In the genomic region with DNA sequence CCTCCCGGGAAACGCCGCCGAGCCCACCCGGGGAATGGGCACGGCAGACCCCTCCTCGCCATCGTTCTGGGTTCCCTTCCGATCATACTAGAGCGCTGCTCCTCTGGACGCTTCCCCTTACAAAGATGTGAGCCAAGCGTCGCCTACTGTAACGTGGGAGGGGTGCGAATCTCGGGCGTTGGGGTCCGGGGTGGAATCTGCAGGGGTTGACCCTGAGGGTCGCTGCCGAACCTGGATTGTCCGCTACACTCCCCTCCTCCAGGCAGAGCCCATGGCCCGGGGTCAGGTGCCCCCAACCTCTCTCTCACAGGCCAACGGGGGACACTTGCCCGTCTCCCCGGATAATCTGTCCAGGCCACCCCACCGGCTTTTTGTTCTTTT, we compare ENCODE assay signal across 9 cellular contexts. TPM values are rescaled to one million over a fixed set of nuclear protein-coding genes. Genes with fewer than 3 reads are reported as not detected.
DNase-seq lines count a peak whose midpoint lies in the region; ATAC-seq, FAIRE-seq and TF ChIP-seq lines count a peak whose summit lies in the region.
"Had no signal": no experiment of that assay in that cellular context is flagged by ENCODE, and none has a peak within 500 bp of the region (broad histone marks: within the 10 kb centered on the region; RNA-seq: fewer than 3 reads in every experiment).

No MANE protein-coding gene starts in this region.

- dilution Hi-C loops in keratinocyte (cut with MboI; ENCODE audit: extremely low pct_ligation_motif_present, low sequenced_read_pairs) = no loop called here

- peaks cover 6% of the 10 kb centered on the region for H3K36me3 Mint-ChIP-seq in activated naive CD8-positive, alpha-beta T cell treated with anti-CD3 and anti-CD28 coated beads, Interleukin-2, amount 10 ng/mL, durations not matched to agents 7 days and 5 days
- no peaks in the 10 kb centered on the region for H3K36me3 Mint-ChIP-seq in stimulated activated memory B cell treated with anti-CD40 and anti-IgM and Interleukin-4, amounts not matched to agents 10 μg/mL and 1 μg/mL and 100 μg/mL, for 72 hours

- peaks cover 26% of the 10 kb centered on the region for H3K4me1 Mint-ChIP-seq in activated naive CD8-positive, alpha-beta T cell treated with anti-CD3 and anti-CD28 coated beads, Interleukin-2, amount 10 ng/mL, durations not matched to agents 7 days and 5 days
- peaks cover 45% of the 10 kb centered on the region for H3K4me1 Mint-ChIP-seq in stimulated activated memory B cell treated with anti-CD40 and anti-IgM and Interleukin-4, amounts not matched to agents 10 μg/mL and 1 μg/mL and 100 μg/mL, for 72 hours

- H3K36me3 ChIP-seq in keratinocyte (ENCODE audit: control insufficient read depth in 2 of 2, extremely low read depth in 1 of 2, insufficient read depth in 2 of 2, low read length in 2 of 2) = no peaks in the 10 kb centered on the region

- peak overlapping the region; percentile 62 for H3K4me2 ChIP-seq in keratinocyte (ENCODE audit: control insufficient read depth, extremely low read depth, insufficient read depth, low read depth, low read length)

- peaks cover 12% of the 10 kb centered on the region for H3K79me2 ChIP-seq in keratinocyte (ENCODE audit: control insufficient read depth, insufficient read depth, low read length)

- TF ChIP-seq CTCF in keratinocyte (optimal IDR thresholded peaks at IDR 0.05 in 1 of 3, IDR thresholded peaks at IDR 0.05 in 1 of 3, conservative IDR thresholded peaks at IDR 0.05 in 1 of 3; ENCODE audit: extremely low read depth in 1 of 3, insufficient read depth in 2 of 3, low read length in 3 of 3) (no peak), foreskin fibroblast (IDR thresholded peaks at IDR 0.05; ENCODE audit: low read depth, low read length) (no peak)

- no peaks in the 10 kb centered on the region for H3K9me1 ChIP-seq in keratinocyte (ENCODE audit: control insufficient read depth, extremely low read depth, insufficient read depth, low read length)

- POLR2A ChIA-PET in activated naive CD8-positive, alpha-beta T cell treated with anti-CD3 and anti-CD28 coated beads, Interleukin-2, amount 10 ng/mL, durations not matched to agents 7 days and 5 days (lab: Charles Lee) = no interaction called here

- H3K4me3 ChIP-seq in keratinocyte (ENCODE audit: control insufficient read depth in 2 of 3, extremely low read depth in 1 of 3, insufficient read depth in 2 of 3, low read depth in 1 of 3, low read length in 3 of 3) = peak overlapping the region in 2 of 3 experiments; percentile 48 to 55
- H3K4me3 ChIP-seq in foreskin fibroblast (ENCODE audit: low read depth in 1 of 2, low read length in 2 of 2) = peak overlapping the region in 1 of 2 donors; percentile 42

- DNase-seq in DMS53 (lab: John Stamatoyannopoulos, UW) (peak; percentile 43), DMS53 treated with DMSO at 0.1 percent for 48 hours (lab: John Stamatoyannopoulos, UW; ENCODE audit: unreplicated experiment) (no peak), keratinocyte (ENCODE audit: low read depth, low spot score) (no peak), foreskin fibroblast (no peak)
- no peak for DNase-seq in activated naive CD8-positive, alpha-beta T cell treated with anti-CD3 and anti-CD28 coated beads, Interleukin-2, amount 10 ng/mL, durations not matched to agents 7 days and 5 days
- no peak for DNase-seq in stimulated activated CD4-positive, alpha-beta T cell treated with anti-CD3 and anti-CD28 coated beads, Interleukin-4, amount 100 ng/mL, for 24 hours
- DNase-seq: 8988T had no signal

- no peaks in the 10 kb centered on the region for H3K27me3 Mint-ChIP-seq in activated naive CD8-positive, alpha-beta T cell treated with anti-CD3 and anti-CD28 coated beads, Interleukin-2, amount 10 ng/mL, durations not matched to agents 7 days and 5 days
- no peaks in the 10 kb centered on the region for H3K27me3 Mint-ChIP-seq in stimulated activated memory B cell treated with anti-CD40 and anti-IgM and Interleukin-4, amounts not matched to agents 10 μg/mL and 1 μg/mL and 100 μg/mL, for 72 hours

- no peaks in the 10 kb centered on the region for H4K20me1 ChIP-seq in keratinocyte (ENCODE audit: control insufficient read depth, extremely low read depth, insufficient read depth, low read length)

- peaks cover 33% of the 10 kb centered on the region for H3K4me1 ChIP-seq in keratinocyte (ENCODE audit: control insufficient read depth, extremely low read depth, insufficient read depth, low read length)

- peak overlapping the region; percentile 73 for H3K4me3 Mint-ChIP-seq in activated naive CD8-positive, alpha-beta T cell treated with anti-CD3 and anti-CD28 coated beads, Interleukin-2, amount 10 ng/mL, durations not matched to agents 7 days and 5 days
- peak overlapping the region; percentile 66 for H3K4me3 Mint-ChIP-seq in stimulated activated memory B cell treated with anti-CD40 and anti-IgM and Interleukin-4, amounts not matched to agents 10 μg/mL and 1 μg/mL and 100 μg/mL, for 72 hours

- no peak overlapping the region for H3K27ac ChIP-seq in keratinocyte (ENCODE audit: control insufficient read depth, insufficient read depth, low read length)

- peak overlapping the region; percentile 20 for H3K27ac Mint-ChIP-seq in activated naive CD8-positive, alpha-beta T cell treated with anti-CD3 and anti-CD28 coated beads, Interleukin-2, amount 10 ng/mL, durations not matched to agents 7 days and 5 days
- no peak overlapping the region for H3K27ac Mint-ChIP-seq in stimulated activated memory B cell treated with anti-CD40 and anti-IgM and Interleukin-4, amounts not matched to agents 10 μg/mL and 1 μg/mL and 100 μg/mL, for 72 hours

- peak overlapping the region; percentile 58 for H3K9ac ChIP-seq in keratinocyte (ENCODE audit: control insufficient read depth, extremely low read depth, insufficient read depth, low read length)

- no peaks in the 10 kb centered on the region for H3K9me3 ChIP-seq in keratinocyte (ENCODE audit: control insufficient read depth, low read depth, low read length)

- H3K27me3 ChIP-seq in keratinocyte (ENCODE audit: control insufficient read depth, extremely low read depth, insufficient read depth, low read length) = peaks cover 8% of the 10 kb centered on the region

- no peak overlapping the region for H2AFZ ChIP-seq in keratinocyte (ENCODE audit: control insufficient read depth, low read length)

- no peak for FAIRE-seq in keratinocyte (lab: Jason Lieb, UNC)

- no peaks in the 10 kb centered on the region for H3K9me3 Mint-ChIP-seq in activated naive CD8-positive, alpha-beta T cell treated with anti-CD3 and anti-CD28 coated beads, Interleukin-2, amount 10 ng/mL, durations not matched to agents 7 days and 5 days
- H3K9me3 Mint-ChIP-seq in stimulated activated memory B cell treated with anti-CD40 and anti-IgM and Interleukin-4, amounts not matched to agents 10 μg/mL and 1 μg/mL and 100 μg/mL, for 72 hours = no peaks in the 10 kb centered on the region

- ATAC-seq in activated naive CD8-positive, alpha-beta T cell treated with anti-CD3 and anti-CD28 coated beads, Interleukin-2, amount 10 ng/mL, durations not matched to agents 7 days and 5 days (ENCODE audit: low read depth) = no peak
- ATAC-seq in stimulated activated memory B cell treated with anti-CD40 and anti-IgM and Interleukin-4, amounts not matched to agents 10 μg/mL and 1 μg/mL and 100 μg/mL, for 72 hours = no peak
- no peak for ATAC-seq in GM21786 (IDR thresholded peaks at IDR 0.05; ENCODE audit: unreplicated experiment)

RNA-seq across cellular contexts. Expression of gene BCOR, which starts 13.8 kb away (rescaled TPM):
- 10 to 100 TPM; 44.7 to 46.4 TPM for total RNA-seq in activated naive CD8-positive, alpha-beta T cell treated with anti-CD3 and anti-CD28 coated beads, Interleukin-2, amount 10 ng/mL, durations not matched to agents 7 days and 5 days
- 2.8 to 5.0 TPM (median 3.6 TPM) in 3 replicates for polyA plus RNA-seq in keratinocyte
- polyA plus RNA-seq in keratinocyte (2011; ENCODE audit: low read depth) = 8.0 TPM
- 4.1 and 4.2 TPM in 2 replicates for polyA plus RNA-seq in keratinocyte (2011; cell fraction: cytosol; rRNA removed)
- 20.2 and 20.8 TPM in 2 replicates for polyA plus RNA-seq in keratinocyte (2011; cell fraction: nucleus; rRNA removed)
- 6.2 and 7.2 TPM in 2 replicates for polyA plus RNA-seq in keratinocyte (2012; ENCODE audit: low replicate concordance)
- 2.5 to 11.9 TPM (median 7.5 TPM) in 3 replicates for polyA minus RNA-seq in keratinocyte
- polyA minus RNA-seq in keratinocyte (2011; cell fraction: cytosol; rRNA and poly(A)+ RNA removed) = 4.0 TPM
- polyA minus RNA-seq in keratinocyte (2011; cell fraction: nucleus; rRNA and poly(A)+ RNA removed) = 13.0 and 22.7 TPM in 2 replicates
